In genomic region chr9:97628668-97629067, GRCh38 we compare ENCODE assay signal across 24 cellular contexts. TPM values are rescaled to one million over a fixed set of nuclear protein-coding genes. Genes with fewer than 3 reads are reported as not detected.
DNase-seq lines count a peak whose midpoint lies in the region; ATAC-seq and TF ChIP-seq lines count a peak whose summit lies in the region.
"Had no signal": no experiment of that assay in that cellular context is flagged by ENCODE, and none has a peak within 500 bp of the region (broad histone marks: within the 10 kb centered on the region; RNA-seq: fewer than 3 reads in every experiment).

No MANE protein-coding gene starts in this region.

- H4K20me1 ChIP-seq in IMR-90 (ENCODE audit: insufficient read depth, low read length) (peaks cover 7% of the 10 kb centered on the region; the same call in 1 of the 2 replicates), hepatocyte (ENCODE audit: insufficient read depth, poor library complexity, severe bottlenecking) (no peaks in the 10 kb centered on the region)

- H4K91ac ChIP-seq in IMR-90 (ENCODE audit: insufficient read depth, low read depth, low read length) = no peak overlapping the region

- ATAC-seq in Right ventricle myocardium superior (ENCODE audit: poor library complexity) = no peak
- no peak for ATAC-seq in IMR-90 (ENCODE audit: low read depth)
- ATAC-seq in HG02852 (IDR thresholded peaks at IDR 0.05; ENCODE audit: unreplicated experiment) = no peak
- ATAC-seq: activated CD8-positive, alpha-beta memory T cell treated with anti-CD3 and anti-CD28 coated beads, Interleukin-2, amount 10 ng/mL, durations not matched to agents 7 days and 5 days; naive thymus-derived CD4-positive, alpha-beta T cell had no signal

- H4K8ac ChIP-seq in IMR-90 (ENCODE audit: low read depth in 2 of 2, low read length in 2 of 2) = no peak overlapping the region

- H2AFZ ChIP-seq in IMR-90 (replicated peaks; ENCODE audit: low read length, poor library complexity) = no peak overlapping the region
- no peak overlapping the region for H2AFZ ChIP-seq in hepatocyte

- no peak overlapping the region for H2AK5ac ChIP-seq in IMR-90 (ENCODE audit: low read depth, low read length)

- no peak overlapping the region for H3K14ac ChIP-seq in IMR-90 (replicated peaks; ENCODE audit: low read depth, low read length)

- no peak overlapping the region for H4K5ac ChIP-seq in IMR-90 (ENCODE audit: low read depth, low read length)

- H3K4me1 ChIP-seq in cardiac muscle cell (ENCODE audit: low read depth) (peaks cover 56% of the 10 kb centered on the region), IMR-90 (ENCODE audit: control insufficient read depth, insufficient read depth, low read length) (peaks cover 9% of the 10 kb centered on the region), hepatocyte (ENCODE audit: insufficient read depth) (peaks cover 9% of the 10 kb centered on the region)

- CTCF ChIA-PET in IMR-90 (lab: Yijun Ruan, JAX) = interaction anchor here (1.0 kb wide), 1 partner anchor 170 kb away, joined by 3 read pairs; no protein-coding TSS in a partner anchor

- TF ChIP-seq RAD21 in IMR-90 (IDR thresholded peaks at IDR 0.05; ENCODE audit: low read length) = no peak

- peaks cover 52% of the 10 kb centered on the region for H3K4me1 Mint-ChIP-seq in brain
- H3K4me1 Mint-ChIP-seq in nephron = peaks cover 20% of the 10 kb centered on the region

- in situ Hi-C loops in IMR-90 (cut with MboI; ENCODE audit: low sequenced_read_pairs) = no loop called here

- peaks cover 62% of the 10 kb centered on the region for H3K79me2 ChIP-seq in hepatocyte

- no TSS peak for BruUV-seq in IMR-90 (replicated peaks; lab: Mats Ljungman, UMichigan)

- H3K27me3 ChIP-seq in cardiac muscle cell (no peaks in the 10 kb centered on the region), IMR-90 (ENCODE audit: control insufficient read depth, insufficient read depth, low read length) (no peaks in the 10 kb centered on the region), hepatocyte (no peaks in the 10 kb centered on the region)
- H3K27me3 ChIP-seq: adrenal gland, Peyer's patch, tibial nerve had no signal

- no peak overlapping the region for H2BK5ac ChIP-seq in IMR-90 (ENCODE audit: low read depth, low read length, poor library complexity, severe bottlenecking)

- intact Hi-C loops in Right ventricle myocardium superior (cut with DNase I) = no loop called here
- intact Hi-C loops in IMR-90 (cut with micrococcal nuclease) = no loop called here

- no peak overlapping the region for H3K4me3 ChIP-seq in cardiac muscle cell
- H3K4me3 ChIP-seq in IMR-90 (ENCODE audit: insufficient read depth, low read depth, low read length) = no peak overlapping the region
- H3K4me3 ChIP-seq in hepatocyte = no peak overlapping the region
- H3K4me3 ChIP-seq: adrenal gland, Peyer's patch, tibial nerve had no signal

- no peak overlapping the region for H3K18ac ChIP-seq in IMR-90 (ENCODE audit: low read depth, low read length)

- peak overlapping the region; percentile 85 for H3K27ac ChIP-seq in cardiac muscle cell
- no peak overlapping the region for H3K27ac ChIP-seq in IMR-90 (ENCODE audit: insufficient read depth, low read length)
- H3K27ac ChIP-seq in hepatocyte = no peak overlapping the region
- H3K27ac ChIP-seq: adrenal gland, Peyer's patch, WERI-Rb-1 had no signal

- DNase-seq in cardiac muscle cell (ENCODE audit: low read depth in 1 of 2, low spot score in 1 of 2) (peak in 1 of 2 donors; percentile 47), Right ventricle myocardium superior (no peak), IMR-90 (no peak), NCI-H510A (lab: John Stamatoyannopoulos, UW) (no peak), hepatocyte (ENCODE audit: low spot score) (no peak)
- DNase-seq: activated CD4-positive, alpha-beta T cell treated with anti-CD3 and anti-CD28 coated beads, Interleukin-2, amount 10 ng/mL, durations not matched to agents 7 days and 5 days; activated CD8-positive, alpha-beta memory T cell treated with anti-CD3 and anti-CD28 coated beads, Interleukin-2, amount 10 ng/mL, durations not matched to agents 7 days and 5 days; activated naive CD4-positive, alpha-beta T cell treated with anti-CD3 and anti-CD28 coated beads for 36 hours; adrenal gland; CD4-positive, CD25-positive, alpha-beta regulatory T cell; effector CD4-positive, alpha-beta T cell; glutamatergic neuron; GOT3; naive thymus-derived CD4-positive, alpha-beta T cell; NCI-H1436 treated with DMSO at 0.1 percent for 48 hours; NCI-H524; Peyer's patch; small intestine; T1000; WERI-Rb-1 had no signal

- H3K36me3 Mint-ChIP-seq in brain (peaks cover 23% of the 10 kb centered on the region), nephron (ENCODE audit: low read depth) (peaks cover 25% of the 10 kb centered on the region)

- TF ChIP-seq CTCF in cardiac muscle cell (IDR thresholded peaks at IDR 0.05; ENCODE audit: low read depth, low read length) (no peak), IMR-90 (conservative IDR thresholded peaks at IDR 0.05; ENCODE audit: low read depth, low read length) (no peak), brain (conservative IDR thresholded peaks at IDR 0.05) (no peak), nephron (IDR thresholded peaks at IDR 0.05; ENCODE audit: unreplicated experiment in 3 of 3) (no peak), hepatocyte (IDR thresholded peaks at IDR 0.05; ENCODE audit: poor library complexity) (no peak)

- H3K9me1 ChIP-seq in IMR-90 (ENCODE audit: insufficient read depth, low read length) = peaks cover 6% of the 10 kb centered on the region

- no peak for TF ChIP-seq POLR2A in IMR-90 (IDR thresholded peaks at IDR 0.05; ENCODE audit: low read depth, low read length)

- no peak overlapping the region for H2AK9ac ChIP-seq in IMR-90 (replicated peaks; ENCODE audit: low read depth, low read length, poor library complexity)

- H2BK20ac ChIP-seq in IMR-90 (ENCODE audit: low read depth, low read length) = no peak overlapping the region

- peak overlapping the region; percentile 15 to 60 (median 44) for H3K4me3 Mint-ChIP-seq in brain
- peak overlapping the region; percentile 1 to 34 (median 7) for H3K4me3 Mint-ChIP-seq in nephron
- H3K4me3 Mint-ChIP-seq: activated CD4-positive, alpha-beta T cell treated with anti-CD3 and anti-CD28 coated beads, Interleukin-2, amount 10 ng/mL, durations not matched to agents 7 days and 5 days; activated CD8-positive, alpha-beta memory T cell treated with anti-CD3 and anti-CD28 coated beads, Interleukin-2, amount 10 ng/mL, durations not matched to agents 7 days and 5 days; activated naive CD4-positive, alpha-beta T cell treated with anti-CD3 and anti-CD28 coated beads for 36 hours; naive thymus-derived CD4-positive, alpha-beta T cell had no signal

- H3K36me3 ChIP-seq in cardiac muscle cell (no peaks in the 10 kb centered on the region), IMR-90 (ENCODE audit: control insufficient read depth, insufficient read depth, low read length) (peaks cover 5% of the 10 kb centered on the region), hepatocyte (replicated peaks; ENCODE audit: insufficient read depth, low read depth) (no peaks in the 10 kb centered on the region)

- peak overlapping the region in 3 of 5 experiments; percentile 19 to 69 (median 38) for H3K27ac Mint-ChIP-seq in brain
- H3K27ac Mint-ChIP-seq in nephron = peak overlapping the region; percentile 5 to 33 (median 5)
- H3K27ac Mint-ChIP-seq: activated CD4-positive, alpha-beta T cell treated with anti-CD3 and anti-CD28 coated beads, Interleukin-2, amount 10 ng/mL, durations not matched to agents 7 days and 5 days; activated CD8-positive, alpha-beta memory T cell treated with anti-CD3 and anti-CD28 coated beads, Interleukin-2, amount 10 ng/mL, durations not matched to agents 7 days and 5 days; activated naive CD4-positive, alpha-beta T cell treated with anti-CD3 and anti-CD28 coated beads for 36 hours had no signal

- H3K9me3 Mint-ChIP-seq in brain (peaks cover 0 to 2% (median 0%) of the 10 kb centered on the region in 5 experiments), nephron (no peaks in the 10 kb centered on the region)
- H3K9me3 Mint-ChIP-seq: activated CD4-positive, alpha-beta T cell treated with anti-CD3 and anti-CD28 coated beads, Interleukin-2, amount 10 ng/mL, durations not matched to agents 7 days and 5 days; activated naive CD4-positive, alpha-beta T cell treated with anti-CD3 and anti-CD28 coated beads for 36 hours; CD4-positive, CD25-positive, alpha-beta regulatory T cell had no signal

- peak overlapping the region; percentile 84 for H3K23ac ChIP-seq in IMR-90 (ENCODE audit: low read depth, low read length)

- POLR2A ChIA-PET in IMR-90 (lab: Charles Lee; ENCODE audit: unreplicated experiment) = no interaction called here

- no peak overlapping the region for H3K56ac ChIP-seq in IMR-90 (ENCODE audit: extremely low read depth, insufficient read depth, low read length)

- no peak overlapping the region for H2BK15ac ChIP-seq in IMR-90 (ENCODE audit: low read depth, low read length)

- no peak overlapping the region for H3K4me2 ChIP-seq in IMR-90 (ENCODE audit: low read depth, low read length)
- H3K4me2 ChIP-seq in hepatocyte = no peak overlapping the region

- WGBS in IMR-90 (ENCODE audit: extremely low coverage in 2 of 2, insufficient read length in 1 of 2), 2 experiments = no CpG with 5 or more reads among the region's 3 CpGs
- WGBS in hepatocyte (ENCODE audit: low lambda C conversion rate, missing lambda C conversion rate) = 91% methylated on average over 3 of the region's 3 CpGs

- H3K79me1 ChIP-seq in IMR-90 (ENCODE audit: low read depth in 1 of 2, low read length in 2 of 2) = peaks cover 28 to 53% of the 10 kb centered on the region in 2 experiments

- H3K27me3 Mint-ChIP-seq in brain = peaks cover 5% of the 10 kb centered on the region
- H3K27me3 Mint-ChIP-seq in nephron (ENCODE audit: low read depth) = no peaks in the 10 kb centered on the region
- H3K27me3 Mint-ChIP-seq: activated CD4-positive, alpha-beta T cell treated with anti-CD3 and anti-CD28 coated beads, Interleukin-2, amount 10 ng/mL, durations not matched to agents 7 days and 5 days; activated CD8-positive, alpha-beta memory T cell treated with anti-CD3 and anti-CD28 coated beads, Interleukin-2, amount 10 ng/mL, durations not matched to agents 7 days and 5 days; naive thymus-derived CD4-positive, alpha-beta T cell had no signal

- H3K9me3 ChIP-seq in cardiac muscle cell (ENCODE audit: low read depth) = no peaks in the 10 kb centered on the region
- no peaks in the 10 kb centered on the region for H3K9me3 ChIP-seq in IMR-90 (ENCODE audit: control insufficient read depth, insufficient read depth, low read length)
- H3K9me3 ChIP-seq in hepatocyte (ENCODE audit: low read depth) = no peaks in the 10 kb centered on the region
- H3K9me3 ChIP-seq: adrenal gland, Peyer's patch, tibial nerve had no signal

- H3K4ac ChIP-seq in IMR-90 (ENCODE audit: low read depth, low read length) = no peak overlapping the region

- dilution Hi-C loops in IMR-90 (cut with HindIII; ENCODE audit: low sequenced_read_pairs, unreplicated experiment) = no loop called here

- no peak overlapping the region for H2BK120ac ChIP-seq in IMR-90 (ENCODE audit: low read depth, low read length)

- H3K9ac ChIP-seq in IMR-90 (ENCODE audit: low read depth, low read length) = no peak overlapping the region

- no peaks in the 10 kb centered on the region for H3K9me2 ChIP-seq in hepatocyte (replicated peaks; ENCODE audit: insufficient read depth)

RNA-seq across cellular contexts. Expression of gene TSTD2, which starts 4.5 kb away (rescaled TPM):
- 22.6 and 25.9 TPM in 2 replicates for total RNA-seq in cardiac muscle cell
- 14.6 and 17.2 TPM in 2 replicates for polyA plus RNA-seq in cardiac muscle cell
- total RNA-seq in Right ventricle myocardium superior = 26.1 TPM
- 16.3 and 18.3 TPM in 2 replicates for total RNA-seq in IMR-90 (2012; rRNA removed)
- 9.0 and 11.2 TPM in 2 replicates for polyA plus RNA-seq in IMR-90 (2012; rRNA removed)
- 2.9 and 3.7 TPM in 2 replicates for polyA plus RNA-seq in IMR-90 (2012; cell fraction: cytosol; rRNA removed)
- 17.9 and 43.0 TPM in 2 replicates for polyA plus RNA-seq in IMR-90 (2012; cell fraction: nucleus; rRNA removed; ENCODE audit: low replicate concordance)
- 25.9 TPM for polyA plus RNA-seq in brain (ENCODE audit: insufficient read depth, low read depth, low replicate concordance)
- total RNA-seq in hepatocyte = 17.0 and 19.0 TPM in 2 replicates
- 4.3 and 11.2 TPM in 2 replicates for polyA plus RNA-seq in hepatocyte

RNA-seq across cellular contexts. Expression of gene NCBP1, which starts 5.0 kb away (rescaled TPM):
- total RNA-seq in cardiac muscle cell (22.1 and 26.6 TPM in 2 replicates), Right ventricle myocardium superior (20.0 TPM), IMR-90 (2012; rRNA removed) (46.4 and 58.3 TPM in 2 replicates), hepatocyte (30.3 and 33.0 TPM in 2 replicates)
- polyA plus RNA-seq in cardiac muscle cell (34.4 and 39.2 TPM in 2 replicates), IMR-90 (2012; rRNA removed) (14.3 and 17.8 TPM in 2 replicates), brain (ENCODE audit: insufficient read depth, low read depth, low replicate concordance) (33.0 TPM), hepatocyte (22.6 and 27.6 TPM in 2 replicates)
- polyA plus RNA-seq in IMR-90 (2012; cell fraction: cytosol; rRNA removed) = 4.1 and 4.8 TPM in 2 replicates
- polyA plus RNA-seq in IMR-90 (2012; cell fraction: nucleus; rRNA removed; ENCODE audit: low replicate concordance) = 4.1 and 33.2 TPM in 2 replicates
